7 cellular contexts compared by ENCODE assay signal in genomic region chr1:22601610-22602009, GRCh38. TPM values are rescaled to one million over a fixed set of nuclear protein-coding genes. Genes with fewer than 3 reads are reported as not detected.
"Had no signal": no experiment of that assay in that cellular context is flagged by ENCODE, and none has a peak within 500 bp of the region (broad histone marks: within the 10 kb centered on the region; RNA-seq: fewer than 3 reads in every experiment).

No MANE protein-coding gene starts in this region.

- H3K36me3 Mint-ChIP-seq: IgD-negative memory B cell had no signal

- H3K4me3 Mint-ChIP-seq: IgD-negative memory B cell had no signal

- H3K27ac Mint-ChIP-seq: IgD-negative memory B cell had no signal

- H3K27ac ChIP-seq: HL-60 had no signal

- H3K9me3 Mint-ChIP-seq: IgD-negative memory B cell had no signal

- DNase-seq: IMR-90 had no signal

- H3K4me3 ChIP-seq: K562 had no signal

- H3K4me1 Mint-ChIP-seq: IgD-negative memory B cell had no signal

RNA-seq across cellular contexts. Expression of gene C1QA, which starts 34.8 kb away (rescaled TPM):
- total RNA-seq: HepG2, HT-29, HT1080, IMR-90 had no signal
- polyA plus RNA-seq: HepG2, IgD-negative memory B cell, IMR-90, K562 had no signal

RNA-seq across cellular contexts. Expression of gene EPHA8, which starts 38.3 kb away (rescaled TPM):
- total RNA-seq: HepG2, HT-29, HT1080, IMR-90, K562 had no signal
- polyA plus RNA-seq: HepG2, IgD-negative memory B cell, IMR-90, K562 had no signal

RNA-seq across cellular contexts. Expression of gene C1QC, which starts 41.8 kb away (rescaled TPM):
- total RNA-seq: HepG2, HT-29, HT1080, IMR-90 had no signal
- polyA plus RNA-seq: HepG2, IgD-negative memory B cell, IMR-90, K562 had no signal

RNA-seq across cellular contexts. Expression of gene C1QB, which starts 51.4 kb away (rescaled TPM):
- total RNA-seq: HepG2, HT-29, HT1080, IMR-90 had no signal
- polyA plus RNA-seq: HepG2, IgD-negative memory B cell, IMR-90, K562 had no signal
